In the genomic region with DNA sequence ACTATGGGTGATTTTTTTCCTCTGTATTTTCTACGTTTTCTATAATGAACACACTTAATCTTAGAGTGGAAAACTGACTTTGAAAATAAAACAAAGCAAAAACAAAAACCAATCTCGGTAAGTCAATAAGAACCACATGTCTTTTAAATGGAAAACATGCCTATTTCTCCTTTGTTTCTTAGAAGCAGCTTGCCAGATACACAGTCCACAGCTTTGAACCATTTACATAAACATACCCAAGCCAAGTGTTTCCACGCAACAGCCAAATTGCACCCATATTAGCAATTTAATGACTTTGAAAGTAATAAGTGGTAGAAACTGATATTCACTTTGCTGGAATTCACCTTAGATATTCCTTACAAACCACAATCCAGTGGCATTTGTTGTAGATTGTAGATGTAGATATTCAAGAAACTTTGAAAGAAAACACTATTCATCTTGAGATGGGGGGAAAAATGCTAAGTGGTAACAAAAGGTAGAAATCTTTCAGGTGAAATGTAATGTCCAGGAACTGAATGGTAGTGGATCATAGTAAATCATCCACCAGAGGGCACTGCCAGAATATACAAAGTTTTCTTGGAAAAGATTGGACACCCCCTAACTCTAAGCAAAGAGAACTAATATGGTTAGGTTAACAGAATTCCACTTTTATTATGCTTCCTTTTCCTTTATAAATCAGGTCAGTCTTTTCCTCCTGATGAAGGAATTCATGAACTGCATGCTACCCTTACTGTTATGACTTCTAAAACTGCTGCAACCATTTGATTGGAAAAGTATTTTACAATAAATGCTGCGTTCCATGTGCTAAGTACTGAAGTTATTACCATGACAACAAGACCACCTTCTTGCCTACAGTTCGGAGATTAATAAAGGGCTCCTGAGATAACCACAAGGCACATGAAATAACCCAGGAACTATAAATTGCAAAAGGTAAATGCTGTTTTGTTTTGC, we compare ENCODE assay signal across 8 cellular contexts.
DNase-seq lines count a peak whose midpoint lies in the region; ATAC-seq and TF ChIP-seq lines count a peak whose summit lies in the region.

No MANE protein-coding gene starts in this region.

- in situ Hi-C loops in astrocyte of the cerebellum (cut with HindIII; ENCODE audit: low sequenced_read_pairs), result no loop called here

- no peak overlapping the region for H3K4me3 ChIP-seq in AG04450 (ENCODE audit: low read depth, low read length)
- no peak overlapping the region for H3K4me3 ChIP-seq in astrocyte of the cerebellum (ENCODE audit: low read depth, low read length)
- H3K4me3 ChIP-seq in vagina, result no peak overlapping the region

- CTCF ChIA-PET in AG04450 (lab: Charles Lee), result interaction anchor here (1.0 to 2.2 kb wide), 7 partner anchors 10 to 118 kb away, joined by 3 to 41 read pairs (median 7); a partner anchor contains a TSS

- H3K27ac ChIP-seq in AG04450 (ENCODE audit: low read depth, low read length) (no peak overlapping the region), vagina (peak overlapping the region; percentile 73)

- TF ChIP-seq POLR2A in vagina (IDR thresholded peaks at IDR 0.05), result no peak

- POLR2A ChIA-PET in AG04450 (lab: Yijun Ruan, JAX), result no interaction called here

- DNase-seq in AG04450 (ENCODE audit: low read depth, low spot score) (no peak), HS-27A (ENCODE audit: low read depth) (peak; percentile 23), astrocyte of the cerebellum (ENCODE audit: low read depth) (no peak), kidney glomerular epithelial cell (lab: John Stamatoyannopoulos, UW) (peak; percentile 47), vagina (ENCODE audit: extremely low spot score in 2 of 2) (no peak), NOMO-1 (lab: John Stamatoyannopoulos, UW; ENCODE audit: unreplicated experiment in 2 of 2) (no peak), NCI-H2029 (lab: John Stamatoyannopoulos, UW) (no peak)

- H3K9me3 ChIP-seq in AG04450 (ENCODE audit: control insufficient read depth, insufficient read depth, low read length) (no peaks in the 10 kb centered on the region), vagina (no peaks in the 10 kb centered on the region)

- no peaks in the 10 kb centered on the region for H3K27me3 ChIP-seq in AG04450 (ENCODE audit: control insufficient read depth, insufficient read depth, low read length)
- H3K27me3 ChIP-seq in vagina, result no peaks in the 10 kb centered on the region

- peak; percentile 53 for TF ChIP-seq CTCF in AG04450 (IDR thresholded peaks at IDR 0.05; ENCODE audit: low read depth, low read length)
- peak; percentile 43 for TF ChIP-seq CTCF in astrocyte of the cerebellum (IDR thresholded peaks at IDR 0.05; ENCODE audit: low read depth, low read length, missing control alignments)
- TF ChIP-seq CTCF in vagina (IDR thresholded peaks at IDR 0.05), result peak in 1 of 3 experiments; percentile 67

- no peaks in the 10 kb centered on the region for H3K36me3 ChIP-seq in vagina

- peaks cover 41% of the 10 kb centered on the region for H3K4me1 ChIP-seq in vagina

- no peak for ATAC-seq in GM18867 (IDR thresholded peaks at IDR 0.05; ENCODE audit: unreplicated experiment)

- intact Hi-C loops in vagina (cut with DNase I), result loop anchor here (5.0 kb wide), 1 partner anchor 71 kb away; a partner anchor contains a TSS

Comparison
In these comparisons a context has a peak if more than half of its experiments do, and no peak if none do; other contexts are left out.
1. DNase-seq: peak in HS-27A (single experiment) and kidney glomerular epithelial cell (single experiment); none in AG04450 (single experiment), astrocyte of the cerebellum (single experiment), vagina (0 of 2), NOMO-1 (0 of 2) and NCI-H2029 (single experiment).